ENCODE assay signal across 16 cellular contexts in the genomic region with DNA sequence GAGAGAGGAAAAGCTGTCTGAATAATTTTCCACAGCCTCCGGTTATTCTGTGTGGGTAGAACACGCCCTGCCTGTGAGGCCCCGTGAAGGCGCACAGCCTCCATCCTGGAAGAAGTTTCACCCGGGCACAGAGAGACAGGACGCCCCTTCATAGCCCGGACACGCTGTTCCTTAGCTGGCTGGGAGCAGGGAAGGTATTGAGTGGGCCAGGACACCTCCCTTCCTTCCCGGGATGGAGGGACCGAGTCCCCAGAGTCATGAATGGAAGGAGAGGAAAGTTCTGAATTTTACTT.
A peak's percentile ranks its signal among the peaks of the same experiment; 100 is the strongest.
DNase-seq lines count a peak whose midpoint lies in the region; ATAC-seq and TF ChIP-seq lines count a peak whose summit lies in the region.
"Had no signal": no experiment of that assay in that cellular context is flagged by ENCODE, and none has a peak within 500 bp of the region (broad histone marks: within the 10 kb centered on the region; RNA-seq: fewer than 3 reads in every experiment).

No MANE protein-coding gene starts in this region.

- H3K9me3 ChIP-seq in heart left ventricle (no peaks in the 10 kb centered on the region), right cardiac atrium (ENCODE audit: control insufficient read depth, low read length) (no peaks in the 10 kb centered on the region), testis (no peaks in the 10 kb centered on the region)
- H3K9me3 ChIP-seq: HAP-1 had no signal

- TF ChIP-seq POLR2A in heart left ventricle (IDR thresholded peaks at IDR 0.05) (no peak), testis (IDR thresholded peaks at IDR 0.05) (no peak)

- no peaks in the 10 kb centered on the region for H3K36me3 Mint-ChIP-seq in activated T-helper 17 cell treated with anti-CD3 and anti-CD28 coated beads, Interleukin-2, amount 50 U/mL, for 72 hours (ENCODE audit: low read depth)
- H3K36me3 Mint-ChIP-seq: CD4-positive, CD25-positive, alpha-beta regulatory T cell had no signal

- H3K27ac ChIP-seq in heart left ventricle (peak overlapping the region; percentile 21 to 96 (median 90)), right cardiac atrium (ENCODE audit: low read length) (peak overlapping the region; percentile 43), testis (peak overlapping the region; percentile 16 to 46)

- H3K27me3 Mint-ChIP-seq in activated T-helper 17 cell treated with anti-CD3 and anti-CD28 coated beads, Interleukin-2, amount 50 U/mL, for 72 hours, result no peaks in the 10 kb centered on the region

- no peak for TF ChIP-seq CTCF in heart left ventricle (IDR thresholded peaks at IDR 0.05)
- TF ChIP-seq CTCF in testis (IDR thresholded peaks at IDR 0.05), result no peak

- intact Hi-C loops in heart left ventricle (cut with DNase I) (loop anchor here in 2 of 10 donors (5.0 kb wide), 2 partner anchors 35 to 45 kb away; no protein-coding TSS in a partner anchor), left cardiac atrium (cut with DNase I) (no loop called here), right cardiac atrium (cut with DNase I) (loop anchor here in 1 of 4 donors (10.0 kb wide), 1 partner anchor 72 kb away; no protein-coding TSS in a partner anchor), testis (cut with DNase I; ENCODE audit: low total_unique reads) (no loop called here)

- H3K27ac Mint-ChIP-seq in activated T-helper 17 cell treated with anti-CD3 and anti-CD28 coated beads, Interleukin-2, amount 50 U/mL, for 72 hours, result peak overlapping the region; percentile 64
- H3K27ac Mint-ChIP-seq: CD4-positive, CD25-positive, alpha-beta regulatory T cell had no signal

- WGBS in heart left ventricle, 4 donors, result 52 to 81% (median 67%) methylated on average over 10 of the region's 10 CpGs
- WGBS in right cardiac atrium, result 71% methylated on average over 10 of the region's 10 CpGs
- WGBS in testis, 2 donors, result 59 to 62% methylated on average over 9 to 10 of the region's 10 CpGs

- H3K36me3 ChIP-seq in heart left ventricle (peaks cover 0 to 88% (median 48%) of the 10 kb centered on the region in 9 donors), testis (ENCODE audit: low read depth, missing control alignments) (no peaks in the 10 kb centered on the region)

- H3K4me1 Mint-ChIP-seq in activated T-helper 17 cell treated with anti-CD3 and anti-CD28 coated beads, Interleukin-2, amount 50 U/mL, for 72 hours, result peaks cover 6% of the 10 kb centered on the region

- peaks cover 0 to 53% (median 21%) of the 10 kb centered on the region in 12 donors for H3K4me1 ChIP-seq in heart left ventricle
- peaks cover 2% of the 10 kb centered on the region for H3K4me1 ChIP-seq in right cardiac atrium (ENCODE audit: control insufficient read depth, insufficient read depth, low read length)
- peaks cover 9% of the 10 kb centered on the region for H3K4me1 ChIP-seq in testis
- H3K4me1 ChIP-seq: HAP-1 had no signal

- H3K27me3 ChIP-seq in heart left ventricle (no peaks in the 10 kb centered on the region), right cardiac atrium (ENCODE audit: control insufficient read depth, insufficient read depth) (no peaks in the 10 kb centered on the region), testis (no peaks in the 10 kb centered on the region)

- H3K4me3 Mint-ChIP-seq in activated T-helper 17 cell treated with anti-CD3 and anti-CD28 coated beads, Interleukin-2, amount 50 U/mL, for 72 hours, result no peak overlapping the region
- H3K4me3 Mint-ChIP-seq: CD4-positive, CD25-positive, alpha-beta regulatory T cell had no signal

- no peak for DNase-seq in heart left ventricle
- DNase-seq in left cardiac atrium, result no peak
- peak in 1 of 3 donors; percentile 55 for DNase-seq in right cardiac atrium
- DNase-seq in testis, result no peak
- DNase-seq: ACHN; CD4-positive, CD25-positive, alpha-beta regulatory T cell; DMS53; KBM-7; NCI-H1092; NCI-H2227 treated with DMSO at 0.1 percent for 48 hours; NCI-H524 treated with DMSO at 0.1 percent for 48 hours; NK-92 treated with Interleukin-12 subunit alpha and Interleukin-12 subunit beta, amount 100 ng/mL, for 24 hours had no signal

- H3K9me3 Mint-ChIP-seq in activated T-helper 17 cell treated with anti-CD3 and anti-CD28 coated beads, Interleukin-2, amount 50 U/mL, for 72 hours, result no peaks in the 10 kb centered on the region
- H3K9me3 Mint-ChIP-seq: CD4-positive, CD25-positive, alpha-beta regulatory T cell had no signal

- ATAC-seq in heart left ventricle (no peak), left cardiac atrium (no peak), right cardiac atrium (peak; percentile 14 to 55), GM21717 (IDR thresholded peaks at IDR 0.05; ENCODE audit: unreplicated experiment) (no peak), GM18907 (IDR thresholded peaks at IDR 0.05; ENCODE audit: unreplicated experiment) (no peak)
- ATAC-seq in activated T-helper 17 cell treated with anti-CD3 and anti-CD28 coated beads, Interleukin-2, amount 50 U/mL, for 72 hours (replicated peaks), result peak; percentile 12

- no peak overlapping the region for H3K4me3 ChIP-seq in heart left ventricle
- no peak overlapping the region for H3K4me3 ChIP-seq in right cardiac atrium (ENCODE audit: low read length)
- no peak overlapping the region for H3K4me3 ChIP-seq in testis
- H3K4me3 ChIP-seq: HAP-1 had no signal

Comparison
In these comparisons a context has a peak if more than half of its experiments do, and no peak if none do; other contexts are left out.
1. ATAC-seq: peak in activated T-helper 17 cell treated with anti-CD3 and anti-CD28 coated beads, Interleukin-2, amount 50 U/mL, for 72 hours (single experiment) and right cardiac atrium (2 of 2); none in heart left ventricle (0 of 4), left cardiac atrium (0 of 2), GM21717 (single experiment) and GM18907 (single experiment).
2. H3K27ac ChIP-seq: peak in every context shown above with its lines; median percentile 90 in heart left ventricle; 43 in right cardiac atrium; 31 in testis.